ENCODE assay signal across 1 cellular context in the genomic region with DNA sequence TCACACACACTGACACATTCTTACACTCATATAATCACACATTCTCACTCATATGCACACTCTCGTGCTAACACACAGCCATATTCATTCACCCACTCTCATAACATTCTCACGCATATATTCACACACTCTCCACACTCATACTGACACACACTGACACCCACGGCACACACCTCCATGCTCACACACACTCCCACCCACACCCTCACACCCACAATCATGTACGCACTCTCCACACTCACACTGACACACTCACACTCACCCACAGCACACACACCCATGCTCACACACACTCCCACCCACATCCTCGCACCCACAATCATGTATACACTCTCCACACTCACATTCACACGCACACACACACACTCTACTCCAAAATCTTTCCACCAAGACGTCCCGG.
TF ChIP-seq lines count a peak whose summit lies in the region.

No MANE protein-coding gene starts in this region.

TF ChIP-seq in H1, 55 proteins besides CTCF, POLR2A, EP300 and RAD21:
- no peak for TF ChIP-seq CBX8 (IDR thresholded peaks at IDR 0.05; ENCODE audit: borderline replicate concordance, low read depth, low read length)
